ENCODE assay signal across 8 cellular contexts in the genomic region with DNA sequence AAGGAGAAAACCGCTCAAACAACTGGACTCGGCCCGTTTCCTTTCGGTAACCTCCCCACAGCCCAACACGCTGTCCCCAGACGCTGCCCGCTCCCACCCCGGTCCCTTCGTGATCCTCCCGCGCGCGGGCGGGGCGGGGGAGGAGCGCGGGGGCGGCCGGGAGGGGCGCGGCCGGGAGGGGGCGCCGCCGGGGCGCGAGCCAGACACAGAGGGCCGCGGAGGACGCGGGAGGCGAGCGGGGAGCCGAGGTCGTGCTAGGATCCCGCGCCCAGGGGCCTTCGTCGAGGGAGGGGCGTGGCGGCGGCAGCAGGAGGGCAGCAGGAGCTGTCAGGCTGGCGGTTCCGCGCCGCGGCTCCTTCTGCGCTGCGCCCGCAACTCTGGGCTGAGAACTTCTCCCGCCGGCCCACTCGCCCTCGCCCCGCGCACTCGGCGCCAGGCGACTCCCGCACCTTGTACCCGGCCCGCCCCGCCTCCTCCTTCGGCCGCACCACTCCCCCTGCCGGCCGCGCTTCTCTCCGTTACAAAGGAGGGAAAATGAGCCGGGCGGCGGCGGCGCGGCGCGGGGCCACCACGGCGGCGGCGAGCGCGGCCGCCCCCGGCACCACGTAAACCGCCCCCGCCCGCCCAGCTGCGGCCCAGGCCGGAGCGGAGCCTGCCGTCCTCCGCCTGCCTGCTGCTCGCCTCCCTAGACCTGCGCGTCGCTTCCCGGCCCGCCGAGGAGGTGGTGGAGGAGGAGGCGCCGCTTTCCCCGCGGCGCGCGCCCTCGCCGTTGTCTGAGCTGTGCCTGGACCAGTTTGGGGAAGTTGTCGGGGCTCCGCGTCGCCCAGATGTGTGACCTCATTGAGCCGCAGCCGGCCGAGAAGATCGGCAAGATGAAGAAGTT. TPM values are rescaled to one million over a fixed set of nuclear protein-coding genes. Genes with fewer than 3 reads are reported as not detected.
DNase-seq lines count a peak whose midpoint lies in the region; ATAC-seq, FAIRE-seq and TF ChIP-seq lines count a peak whose summit lies in the region.

A gene (plus strand): TSS at position 521 of the 883 bp plus-strand sequence. CDS start 307 bp downstream, at position 828.

- FAIRE-seq in GM19239 (lab: Jason Lieb, UNC), result peak; percentile 77

- peak in 1 of 2 donors; percentile 38 for TF ChIP-seq POLR2A in tibial nerve (IDR thresholded peaks at IDR 0.05)

- CTCF ChIA-PET in Calu3 (lab: Charles Lee), result interaction anchor here (0.5 to 1.9 kb wide), 5 partner anchors 11 to 1043 kb away, joined by 3 to 6 read pairs (median 5); no protein-coding TSS in a partner anchor
- CTCF ChIA-PET in activated CD8-positive, alpha-beta T cell treated with anti-CD3 and anti-CD28 coated beads, Interleukin-2, amount 10 ng/mL, durations not matched to agents 7 days and 5 days (lab: Charles Lee), result no interaction called here

- ATAC-seq in HG03196 (IDR thresholded peaks at IDR 0.05; ENCODE audit: unreplicated experiment), result peak; percentile 48
- peak; percentile 80 for ATAC-seq in activated CD8-positive, alpha-beta T cell treated with anti-CD3 and anti-CD28 coated beads, Interleukin-2, amount 10 ng/mL, durations not matched to agents 7 days and 5 days
- peak; percentile 32 to 67 for ATAC-seq in naive thymus-derived CD8-positive, alpha-beta T cell

- peak in 1 of 2 donors; percentile 25 for TF ChIP-seq EP300 in tibial nerve (IDR thresholded peaks at IDR 0.05)

- H3K36me3 Mint-ChIP-seq in Calu3 (ENCODE audit: insufficient read depth, unreplicated experiment), result peaks cover 30% of the 10 kb centered on the region
- H3K36me3 Mint-ChIP-seq in activated CD8-positive, alpha-beta T cell treated with anti-CD3 and anti-CD28 coated beads, Interleukin-2, amount 10 ng/mL, durations not matched to agents 7 days and 5 days (ENCODE audit: low read depth), result no peaks in the 10 kb centered on the region
- H3K36me3 Mint-ChIP-seq in naive thymus-derived CD8-positive, alpha-beta T cell, result no peaks in the 10 kb centered on the region

- no peaks in the 10 kb centered on the region for H3K36me3 ChIP-seq in tibial nerve

- H3K4me1 ChIP-seq in tibial nerve, result peaks cover 0 to 41% (median 7%) of the 10 kb centered on the region in 4 donors

- POLR2A ChIA-PET in activated CD8-positive, alpha-beta T cell treated with anti-CD3 and anti-CD28 coated beads, Interleukin-2, amount 10 ng/mL, durations not matched to agents 7 days and 5 days (lab: Charles Lee), result no interaction called here
- POLR2A ChIA-PET in naive thymus-derived CD8-positive, alpha-beta T cell (lab: Charles Lee), result no interaction called here

- no peaks in the 10 kb centered on the region for H3K9me3 Mint-ChIP-seq in Calu3 (ENCODE audit: low read depth, unreplicated experiment)
- H3K9me3 Mint-ChIP-seq in activated CD8-positive, alpha-beta T cell treated with anti-CD3 and anti-CD28 coated beads, Interleukin-2, amount 10 ng/mL, durations not matched to agents 7 days and 5 days (ENCODE audit: insufficient read depth), result no peaks in the 10 kb centered on the region
- peaks cover 0 to 6% (median 0%) of the 10 kb centered on the region in 9 donors for H3K9me3 Mint-ChIP-seq in naive thymus-derived CD8-positive, alpha-beta T cell

- TF ChIP-seq CTCF in Calu3 (IDR thresholded peaks at IDR 0.05; ENCODE audit: unreplicated experiment), result peak; percentile 41
- TF ChIP-seq CTCF in fibroblast of pulmonary artery (IDR thresholded peaks at IDR 0.05; ENCODE audit: low read length, missing control alignments), result peak; percentile 11
- peak in 4 of 5 experiments; percentile 53 to 84 (median 69) for TF ChIP-seq CTCF in tibial nerve (IDR thresholded peaks at IDR 0.05)

- H3K27ac Mint-ChIP-seq in Calu3 (ENCODE audit: unreplicated experiment), result peak within 1 kb of the TSS; percentile 77
- no peak within 1 kb of the TSS for H3K27ac Mint-ChIP-seq in activated CD8-positive, alpha-beta T cell treated with anti-CD3 and anti-CD28 coated beads, Interleukin-2, amount 10 ng/mL, durations not matched to agents 7 days and 5 days
- H3K27ac Mint-ChIP-seq in naive thymus-derived CD8-positive, alpha-beta T cell, result peak within 1 kb of the TSS in 2 of 10 donors; percentile 56 to 85

- peak within 1 kb of the TSS; percentile 76 to 92 (median 86) for H3K27ac ChIP-seq in tibial nerve

- H3K27me3 Mint-ChIP-seq in Calu3 (ENCODE audit: unreplicated experiment), result no peaks in the 10 kb centered on the region
- peaks cover 41% of the 10 kb centered on the region for H3K27me3 Mint-ChIP-seq in activated CD8-positive, alpha-beta T cell treated with anti-CD3 and anti-CD28 coated beads, Interleukin-2, amount 10 ng/mL, durations not matched to agents 7 days and 5 days (ENCODE audit: low read depth)
- peaks cover 35 to 67% (median 40%) of the 10 kb centered on the region in 5 donors for H3K27me3 Mint-ChIP-seq in naive thymus-derived CD8-positive, alpha-beta T cell

- intact Hi-C loops in Calu3 (cut with micrococcal nuclease; ENCODE audit: unreplicated experiment), result loop anchor here (2.0 kb wide), 1 partner anchor 43 kb away; no protein-coding TSS in a partner anchor

- peak; percentile 78 for DNase-seq in Calu3
- peak; percentile 78 for DNase-seq in GM19239 (ENCODE audit: insufficient read length, low spot score)
- DNase-seq in NCI-H748 (lab: John Stamatoyannopoulos, UW; ENCODE audit: unreplicated experiment), result peak; percentile 82
- peak; percentile 54 for DNase-seq in activated CD8-positive, alpha-beta T cell treated with anti-CD3 and anti-CD28 coated beads, Interleukin-2, amount 10 ng/mL, durations not matched to agents 7 days and 5 days
- peak; percentile 68 for DNase-seq in fibroblast of pulmonary artery (ENCODE audit: low read depth)
- DNase-seq in naive thymus-derived CD8-positive, alpha-beta T cell, result peak in 3 of 10 donors; percentile 7 to 67 (median 43)
- peak; percentile 70 to 72 for DNase-seq in tibial nerve (ENCODE audit: low spot score in 2 of 2)

- H3K27me3 ChIP-seq in tibial nerve, result no peaks in the 10 kb centered on the region

- H3K4me3 Mint-ChIP-seq in Calu3 (ENCODE audit: low read depth, unreplicated experiment), result peak within 1 kb of the TSS; percentile 93
- peak within 1 kb of the TSS; percentile 68 for H3K4me3 Mint-ChIP-seq in activated CD8-positive, alpha-beta T cell treated with anti-CD3 and anti-CD28 coated beads, Interleukin-2, amount 10 ng/mL, durations not matched to agents 7 days and 5 days
- peak within 1 kb of the TSS; percentile 66 to 88 (median 78) for H3K4me3 Mint-ChIP-seq in naive thymus-derived CD8-positive, alpha-beta T cell

- H3K4me1 Mint-ChIP-seq in Calu3 (ENCODE audit: low read depth, unreplicated experiment), result peaks cover 24% of the 10 kb centered on the region
- H3K4me1 Mint-ChIP-seq in activated CD8-positive, alpha-beta T cell treated with anti-CD3 and anti-CD28 coated beads, Interleukin-2, amount 10 ng/mL, durations not matched to agents 7 days and 5 days (ENCODE audit: low read depth), result peaks cover 12% of the 10 kb centered on the region
- peaks cover 6 to 50% (median 19%) of the 10 kb centered on the region in 4 donors for H3K4me1 Mint-ChIP-seq in naive thymus-derived CD8-positive, alpha-beta T cell

- H3K4me3 ChIP-seq in fibroblast of pulmonary artery (replicated peaks; ENCODE audit: low read depth, low read length) (peak within 1 kb of the TSS; percentile 82), tibial nerve (peak within 1 kb of the TSS; percentile 64 to 88 (median 78))

- H3K9me3 ChIP-seq in tibial nerve, result no peaks in the 10 kb centered on the region

- BruUV-seq in Calu3 (replicated peaks; lab: Mats Ljungman, UMichigan), result no TSS peak

- WGBS in tibial nerve, 2 donors, result 1 to 2% methylated on average over 36 to 108 of the region's 118 CpGs

RNA-seq across cellular contexts. Expression of the gene that starts here (rescaled TPM):
- total RNA-seq in Calu3 (2022) (29.4 and 31.4 TPM in 2 replicates), tibial nerve (10 to 100 TPM; 22.2 to 36.3 (median 28.6) TPM)
- not detected for total RNA-seq in activated CD8-positive, alpha-beta T cell treated with anti-CD3 and anti-CD28 coated beads, Interleukin-2, amount 10 ng/mL, durations not matched to agents 7 days and 5 days
- total RNA-seq in naive thymus-derived CD8-positive, alpha-beta T cell, result 1 to 10 TPM; 2.8 to 3.6 TPM
- under 1 TPM in 1 of 3 donors, not detected in 2; 0.15 TPM for polyA plus RNA-seq in naive thymus-derived CD8-positive, alpha-beta T cell

Comparison
In these comparisons a context has a peak if more than half of its experiments do, and no peak if none do; other contexts are left out.
1. Peak in DNase-seq and ATAC-seq in activated CD8-positive, alpha-beta T cell treated with anti-CD3 and anti-CD28 coated beads, Interleukin-2, amount 10 ng/mL, durations not matched to agents 7 days and 5 days; RNA of the gene not detected or under 1 TPM.
2. CTCF ChIP-seq: peak in every context shown above with its lines; median percentile 69 in tibial nerve; 41 in Calu3; 11 in fibroblast of pulmonary artery.